Comparison of ENCODE assay signal across 8 cellular contexts in genomic region chr1:110674337-110675059, GRCh38. TPM values are rescaled to one million over a fixed set of nuclear protein-coding genes. Genes with fewer than 3 reads are reported as not detected.
DNase-seq lines count a peak whose midpoint lies in the region; ATAC-seq and TF ChIP-seq lines count a peak whose summit lies in the region.

TSS of gene KCNA3 (minus strand) at chr1:110674940. CDS start at chr1:110674809, 131 bp downstream.

- peak within 1 kb of the TSS; percentile 94 for H3K4me2 ChIP-seq in smooth muscle cell

- peaks cover 10% of the 10 kb centered on the region; the same call in 1 of the 2 replicates for H3K9me3 ChIP-seq in NT2/D1 (ENCODE audit: insufficient read depth, low read length)
- no peaks in the 10 kb centered on the region for H3K9me3 ChIP-seq in iPS DF 6.9 (ENCODE audit: control insufficient read depth, insufficient read depth, low read length)
- no peaks in the 10 kb centered on the region for H3K9me3 ChIP-seq in smooth muscle cell (replicated peaks; ENCODE audit: low read depth)

- ATAC-seq in GM21723 (IDR thresholded peaks at IDR 0.05; ENCODE audit: unreplicated experiment) = peak; percentile 41
- ATAC-seq in GM18873 (IDR thresholded peaks at IDR 0.05; ENCODE audit: low FRiP score, unreplicated experiment) = no peak

- no peak for TF ChIP-seq CTCF in smooth muscle cell (IDR thresholded peaks at IDR 0.05; ENCODE audit: borderline replicate concordance, insufficient read depth, poor library complexity, severe bottlenecking)

- H3K9ac ChIP-seq in NT2/D1 (ENCODE audit: insufficient read length, low read depth) (peak within 1 kb of the TSS; percentile 74), smooth muscle cell (ENCODE audit: low read depth) (peak within 1 kb of the TSS; percentile 50)

- no peak within 1 kb of the TSS for H3K27ac ChIP-seq in iPS DF 6.9 (ENCODE audit: low read length)
- peak within 1 kb of the TSS; percentile 46 for H3K27ac ChIP-seq in smooth muscle cell (ENCODE audit: low read depth)

- DNase-seq in AG20443 (ENCODE audit: low spot score) = peak; percentile 18
- DNase-seq in NT2/D1 (ENCODE audit: low read depth, low spot score) = peak; percentile 60
- peak; percentile 20 to 63 (median 34) for DNase-seq in activated naive CD4-positive, alpha-beta T cell (lab: John Stamatoyannopoulos, UW)
- peak; percentile 61 for DNase-seq in iPS DF 6.9 (ENCODE audit: low read depth, low spot score)
- no peak for DNase-seq in smooth muscle cell (lab: John Stamatoyannopoulos, UW; ENCODE audit: unreplicated experiment)
- DNase-seq in middle frontal gyrus (ENCODE audit: extremely low spot score, low spot score) = no peak

- H3K27me3 ChIP-seq in NT2/D1 (ENCODE audit: insufficient read depth, insufficient read length) (peaks cover 55% of the 10 kb centered on the region), iPS DF 6.9 (ENCODE audit: control insufficient read depth, insufficient read depth, low read length) (peaks cover 27% of the 10 kb centered on the region), smooth muscle cell (ENCODE audit: low read depth) (peaks cover 25% of the 10 kb centered on the region)

- H4K20me1 ChIP-seq in smooth muscle cell (ENCODE audit: low read depth) = no peaks in the 10 kb centered on the region

- H3K79me2 ChIP-seq in smooth muscle cell (ENCODE audit: low read depth) = peaks cover 10% of the 10 kb centered on the region

- no CpG with 5 or more reads among the region's 97 CpGs for WGBS in iPS DF 6.9 (ENCODE audit: insufficient coverage, insufficient read length)
- 2% methylated on average over 28 of the region's 97 CpGs for WGBS in smooth muscle cell (ENCODE audit: low lambda C conversion rate)

- peaks cover 2% of the 10 kb centered on the region for H3K4me1 ChIP-seq in NT2/D1 (ENCODE audit: insufficient read depth, insufficient read length)
- H3K4me1 ChIP-seq in iPS DF 6.9 (ENCODE audit: control insufficient read depth, insufficient read depth, low read length) = no peaks in the 10 kb centered on the region
- H3K4me1 ChIP-seq in smooth muscle cell (ENCODE audit: low read depth) = peaks cover 9% of the 10 kb centered on the region

- peak within 1 kb of the TSS; percentile 83 for H2AFZ ChIP-seq in smooth muscle cell (ENCODE audit: low read depth)

- H3F3A ChIP-seq in smooth muscle cell (ENCODE audit: low read depth) = peaks cover 5% of the 10 kb centered on the region

- H3K36me3 ChIP-seq in NT2/D1 (ENCODE audit: insufficient read depth, insufficient read length, low read length) = no peaks in the 10 kb centered on the region
- no peaks in the 10 kb centered on the region for H3K36me3 ChIP-seq in iPS DF 6.9 (ENCODE audit: control insufficient read depth, insufficient read depth, low read length)
- no peaks in the 10 kb centered on the region for H3K36me3 ChIP-seq in smooth muscle cell (ENCODE audit: low read depth)

- peak within 1 kb of the TSS; percentile 38 for H3K4me3 ChIP-seq in NT2/D1 (ENCODE audit: insufficient read length, low read depth)
- peak within 1 kb of the TSS; percentile 61; the same call in 1 of the 2 replicates for H3K4me3 ChIP-seq in iPS DF 6.9 (ENCODE audit: low read length)
- peak within 1 kb of the TSS; percentile 65 for H3K4me3 ChIP-seq in smooth muscle cell

RNA-seq across cellular contexts. Expression of gene KCNA3, which starts in this region (rescaled TPM):
- 5.5 and 9.3 TPM in 2 replicates for total RNA-seq in smooth muscle cell
- 2.3 and 3.7 TPM in 2 replicates for polyA plus RNA-seq in smooth muscle cell

Comparison
In these comparisons a context has a peak if more than half of its experiments do, and no peak if none do; other contexts are left out.
1. DNase-seq: peak in AG20443 (single experiment), NT2/D1 (single experiment), activated naive CD4-positive, alpha-beta T cell (4 of 4) and iPS DF 6.9 (single experiment); none in smooth muscle cell (single experiment) and middle frontal gyrus (single experiment).
2. Peak in every context shown above with its lines, with median percentiles within 50 percentile points of each other: H3K4me3 ChIP-seq.